ENCODE assay signal across 10 cellular contexts in the genomic region with DNA sequence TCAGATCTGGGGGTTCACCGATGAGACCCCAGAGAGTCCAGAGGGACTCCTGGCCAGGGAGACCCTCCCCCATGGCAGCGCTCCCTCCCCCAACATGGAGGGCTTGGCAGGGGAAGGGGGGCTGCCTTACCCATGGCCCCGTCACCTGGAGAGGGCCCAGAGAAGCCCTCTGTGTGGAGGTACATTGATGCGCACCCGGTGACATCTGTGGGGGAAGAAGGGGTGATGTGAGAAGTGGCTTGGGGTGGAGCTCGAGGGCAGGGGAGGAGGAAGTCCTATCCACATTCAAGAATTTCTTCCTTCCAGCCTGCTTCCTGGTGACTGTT. TPM values are rescaled to one million over a fixed set of nuclear protein-coding genes. Genes with fewer than 3 reads are reported as not detected.
DNase-seq lines count a peak whose midpoint lies in the region; ATAC-seq and TF ChIP-seq lines count a peak whose summit lies in the region.
"Had no signal": no experiment of that assay in that cellular context is flagged by ENCODE, and none has a peak within 500 bp of the region (broad histone marks: within the 10 kb centered on the region; RNA-seq: fewer than 3 reads in every experiment).

No MANE protein-coding gene starts in this region.

- no peaks in the 10 kb centered on the region for H3K9me3 ChIP-seq in breast epithelium
- H3K9me3 ChIP-seq in aorta (ENCODE audit: control insufficient read depth, low read length): no peaks in the 10 kb centered on the region
- H3K9me3 ChIP-seq in OCI-LY7 (ENCODE audit: low read length): no peaks in the 10 kb centered on the region

- POLR2A ChIA-PET in MCF 10A (lab: Yijun Ruan, JAX): interaction anchor here (0.7 to 1.5 kb wide), 3 partner anchors 13 to 18 kb away, joined by 4 to 5 read pairs (median 4); no protein-coding TSS in a partner anchor
- POLR2A ChIA-PET in OCI-LY7 (lab: Charles Lee): no interaction called here
- POLR2A ChIA-PET in activated CD4-positive, alpha-beta T cell treated with anti-CD3 and anti-CD28 coated beads for 36 hours (lab: Charles Lee): no interaction called here

- no peak for TF ChIP-seq POLR2A in breast epithelium (IDR thresholded peaks at IDR 0.05)

- WGBS in aorta, 2 donors: 55 to 57% methylated on average over 6 of the region's 6 CpGs

- H3K27me3 ChIP-seq in breast epithelium: no peaks in the 10 kb centered on the region
- H3K27me3 ChIP-seq in aorta (ENCODE audit: control insufficient read depth in 1 of 2, insufficient read depth in 2 of 2, low read length in 1 of 2): no peaks in the 10 kb centered on the region

- CTCF ChIA-PET in MCF 10A (lab: Yijun Ruan, JAX): no interaction called here
- CTCF ChIA-PET in OCI-LY7 (lab: Charles Lee; ENCODE audit: unreplicated experiment): no interaction called here
- CTCF ChIA-PET in activated CD4-positive, alpha-beta T cell treated with anti-CD3 and anti-CD28 coated beads for 36 hours (lab: Charles Lee): no interaction called here

- ATAC-seq in esophagus mucosa: peak; percentile 30
- ATAC-seq in aorta (ENCODE audit: low FRiP score): peak; percentile 26
- ATAC-seq in GM21619 (IDR thresholded peaks at IDR 0.05; ENCODE audit: unreplicated experiment): no peak
- no peak for ATAC-seq in activated CD4-positive, alpha-beta T cell treated with anti-CD3 and anti-CD28 coated beads for 36 hours

- no peak overlapping the region for H3K27ac Mint-ChIP-seq in MCF 10A (ENCODE audit: low read depth, unreplicated experiment)
- H3K27ac Mint-ChIP-seq in nephron: peak overlapping the region; percentile 84 to 96 (median 95)
- H3K27ac Mint-ChIP-seq in activated CD4-positive, alpha-beta T cell treated with anti-CD3 and anti-CD28 coated beads for 36 hours: no peak overlapping the region
- H3K27ac Mint-ChIP-seq: T-helper 1 cell treated with Interleukin-12 subunit alpha and Interleukin-12 subunit beta and Interleukin-4 antibody, amounts not matched to agents 30 μg/mL and 1 μg/mL, for 36 hours had no signal

- H3K9me2 ChIP-seq in OCI-LY7 (ENCODE audit: insufficient read depth, low read length): no peaks in the 10 kb centered on the region

- DNase-seq in breast epithelium (ENCODE audit: low spot score in 2 of 2): no peak
- DNase-seq in MCF 10A (ENCODE audit: unreplicated experiment): no peak
- no peak for DNase-seq in aorta
- no peak for DNase-seq in OCI-LY7 (ENCODE audit: low spot score)
- no peak for DNase-seq in activated CD4-positive, alpha-beta T cell treated with anti-CD3 and anti-CD28 coated beads for 36 hours
- DNase-seq: NCI-H1092 had no signal

- H4K20me1 ChIP-seq in OCI-LY7 (ENCODE audit: insufficient read depth, low read length): no peaks in the 10 kb centered on the region

- no peaks in the 10 kb centered on the region for H3K79me2 ChIP-seq in OCI-LY7 (ENCODE audit: insufficient read depth, low read depth, low read length)

- H3K27ac ChIP-seq in breast epithelium (peak overlapping the region; percentile 64 to 68), aorta (ENCODE audit: low read depth in 1 of 2, low read length in 2 of 2) (no peak overlapping the region), OCI-LY7 (ENCODE audit: low read depth, low read length, poor library complexity, severe bottlenecking) (no peak overlapping the region)

- H3K4me1 Mint-ChIP-seq in MCF 10A (ENCODE audit: insufficient read depth, unreplicated experiment) (peaks cover 2% of the 10 kb centered on the region), nephron (peaks cover 37% of the 10 kb centered on the region)
- no peaks in the 10 kb centered on the region for H3K4me1 Mint-ChIP-seq in activated CD4-positive, alpha-beta T cell treated with anti-CD3 and anti-CD28 coated beads for 36 hours

- TF ChIP-seq CTCF in breast epithelium (IDR thresholded peaks at IDR 0.05) (no peak), MCF 10A (IDR thresholded peaks at IDR 0.05; ENCODE audit: unreplicated experiment) (no peak), nephron (IDR thresholded peaks at IDR 0.05; ENCODE audit: unreplicated experiment in 3 of 3) (no peak), OCI-LY7 (conservative IDR thresholded peaks at IDR 0.05; ENCODE audit: low read length) (no peak)

- H3K4me1 ChIP-seq in breast epithelium (peaks cover 0 to 5% of the 10 kb centered on the region in 2 donors), aorta (ENCODE audit: control insufficient read depth in 1 of 2, insufficient read depth in 2 of 2, low read length in 2 of 2) (no peaks in the 10 kb centered on the region), OCI-LY7 (ENCODE audit: insufficient read depth, low read length, poor library complexity, severe bottlenecking) (no peaks in the 10 kb centered on the region)

- H3K36me3 ChIP-seq in breast epithelium (no peaks in the 10 kb centered on the region), aorta (ENCODE audit: control insufficient read depth in 1 of 2, insufficient read depth in 2 of 2, low read length in 1 of 2) (no peaks in the 10 kb centered on the region), OCI-LY7 (ENCODE audit: insufficient read depth, low read length) (peaks cover 15% of the 10 kb centered on the region; the same call in 1 of the 2 replicates)

- H3K9me3 Mint-ChIP-seq in MCF 10A (ENCODE audit: unreplicated experiment) (no peaks in the 10 kb centered on the region), nephron (no peaks in the 10 kb centered on the region)
- H3K9me3 Mint-ChIP-seq in activated CD4-positive, alpha-beta T cell treated with anti-CD3 and anti-CD28 coated beads for 36 hours (ENCODE audit: low read depth): no peaks in the 10 kb centered on the region
- H3K9me3 Mint-ChIP-seq: T-helper 1 cell treated with Interleukin-12 subunit alpha and Interleukin-12 subunit beta and Interleukin-4 antibody, amounts not matched to agents 30 μg/mL and 1 μg/mL, for 36 hours had no signal

- BruUV-seq in MCF 10A (replicated peaks; lab: Mats Ljungman, UMichigan) (no TSS peak), OCI-LY7 (replicated peaks; lab: Mats Ljungman, UMichigan) (no TSS peak)

- intact Hi-C loops in breast epithelium (cut with DNase I; ENCODE audit: low total_unique reads) (no loop called here), MCF 10A (cut with micrococcal nuclease) (no loop called here), aorta (cut with DNase I) (no loop called here), OCI-LY7 (cut with micrococcal nuclease; ENCODE audit: unreplicated experiment) (no loop called here)
- intact Hi-C loops in activated CD4-positive, alpha-beta T cell treated with anti-CD3 and anti-CD28 coated beads for 36 hours (cut with DNase I, micrococcal nuclease): no loop called here

- H3K4me2 ChIP-seq in OCI-LY7 (ENCODE audit: low read length): no peak overlapping the region

- H3K36me3 Mint-ChIP-seq in MCF 10A (ENCODE audit: insufficient read depth, unreplicated experiment) (peaks cover 33% of the 10 kb centered on the region), nephron (ENCODE audit: low read depth) (peaks cover 30% of the 10 kb centered on the region)
- H3K36me3 Mint-ChIP-seq in activated CD4-positive, alpha-beta T cell treated with anti-CD3 and anti-CD28 coated beads for 36 hours (ENCODE audit: low read depth): peaks cover 4% of the 10 kb centered on the region

- H3K27me3 Mint-ChIP-seq in MCF 10A (ENCODE audit: insufficient read depth, unreplicated experiment) (no peaks in the 10 kb centered on the region), nephron (ENCODE audit: low read depth) (peaks cover 18% of the 10 kb centered on the region)
- no peaks in the 10 kb centered on the region for H3K27me3 Mint-ChIP-seq in activated CD4-positive, alpha-beta T cell treated with anti-CD3 and anti-CD28 coated beads for 36 hours

- no peak overlapping the region for H2AFZ ChIP-seq in OCI-LY7 (ENCODE audit: low read length)

- no peak overlapping the region for H3K4me3 Mint-ChIP-seq in MCF 10A (ENCODE audit: unreplicated experiment)
- peak overlapping the region; percentile 63 to 74 (median 67) for H3K4me3 Mint-ChIP-seq in nephron
- H3K4me3 Mint-ChIP-seq in activated CD4-positive, alpha-beta T cell treated with anti-CD3 and anti-CD28 coated beads for 36 hours: no peak overlapping the region
- H3K4me3 Mint-ChIP-seq: T-helper 1 cell treated with Interleukin-12 subunit alpha and Interleukin-12 subunit beta and Interleukin-4 antibody, amounts not matched to agents 30 μg/mL and 1 μg/mL, for 36 hours had no signal

- peak overlapping the region in 1 of 3 donors; percentile 41 for H3K4me3 ChIP-seq in breast epithelium
- no peak overlapping the region for H3K4me3 ChIP-seq in aorta (ENCODE audit: low read length in 2 of 2)
- H3K4me3 ChIP-seq in OCI-LY7 (ENCODE audit: low read depth, low read length, poor library complexity, severe bottlenecking): no peak overlapping the region

RNA-seq across cellular contexts. Expression of a gene that starts 16.2 kb away (rescaled TPM):
- total RNA-seq in breast epithelium: 1 to 10 TPM in 2 of 3 donors, not detected in 1; 2.0 to 2.9 TPM
- 23.5 and 31.6 TPM in 2 replicates for total RNA-seq in MCF 10A (2022)
- 5.7 TPM for total RNA-seq in esophagus mucosa
- total RNA-seq in aorta: 1 to 10 TPM; 1.1 to 2.3 TPM
- polyA plus RNA-seq in aorta: 1 to 10 TPM in 1 of 2 donors, under 1 TPM in 1; 0.50 to 5.8 TPM
- not detected in 2 replicates for total RNA-seq in OCI-LY7 (2014; rRNA removed; shearing (Covaris generic))
- not detected in 2 replicates for total RNA-seq in OCI-LY7 (2022)
- total RNA-seq in activated CD4-positive, alpha-beta T cell treated with anti-CD3 and anti-CD28 coated beads for 36 hours: 1 to 10 TPM; 2.9 to 3.3 TPM

RNA-seq across cellular contexts. Expression of a gene that starts 46.2 kb away (rescaled TPM):
- total RNA-seq in breast epithelium (10 to 100 TPM; 32.5 to 44.1 (median 42.0) TPM), MCF 10A (2022) (56.9 and 62.1 TPM in 2 replicates), esophagus mucosa (39.0 TPM), aorta (10 to 100 TPM; 42.7 to 45.3 TPM), OCI-LY7 (2022) (48.3 and 65.4 TPM in 2 replicates)
- 10 to 100 TPM in 1 of 2 donors, 1 to 10 TPM in 1; 7.1 to 24.0 TPM for polyA plus RNA-seq in aorta
- 32.4 and 37.0 TPM in 2 replicates for total RNA-seq in OCI-LY7 (2014; rRNA removed; shearing (Covaris generic))
- 10 to 100 TPM; 42.6 to 46.9 TPM for total RNA-seq in activated CD4-positive, alpha-beta T cell treated with anti-CD3 and anti-CD28 coated beads for 36 hours

Comparison
In these comparisons a context has a peak if more than half of its experiments do, and no peak if none do; other contexts are left out.
1. H3K27ac ChIP-seq: peak in breast epithelium (2 of 2); none in aorta (0 of 2) and OCI-LY7 (single experiment).
2. H3K27ac Mint-ChIP-seq: peak in nephron (3 of 3); none in MCF 10A (single experiment) and activated CD4-positive, alpha-beta T cell treated with anti-CD3 and anti-CD28 coated beads for 36 hours (single experiment).
3. H3K4me3 Mint-ChIP-seq: peak in nephron (3 of 3); none in MCF 10A (single experiment) and activated CD4-positive, alpha-beta T cell treated with anti-CD3 and anti-CD28 coated beads for 36 hours (single experiment).
4. ATAC-seq: peak in esophagus mucosa (single experiment) and aorta (single experiment); none in GM21619 (single experiment) and activated CD4-positive, alpha-beta T cell treated with anti-CD3 and anti-CD28 coated beads for 36 hours (single experiment).